15 cellular contexts compared by ENCODE assay signal in genomic region chr17:46163929-46164594, GRCh38. TPM values are rescaled to one million over a fixed set of nuclear protein-coding genes. Genes with fewer than 3 reads are reported as not detected.
DNase-seq lines count a peak whose midpoint lies in the region; ATAC-seq and TF ChIP-seq lines count a peak whose summit lies in the region.
"Had no signal": no experiment of that assay in that cellular context is flagged by ENCODE, and none has a peak within 500 bp of the region (broad histone marks: within the 10 kb centered on the region; RNA-seq: fewer than 3 reads in every experiment).

No MANE protein-coding gene starts in this region.

- TF ChIP-seq POLR2A in thyroid gland (IDR thresholded peaks at IDR 0.05), result no peak

- ATAC-seq in activated naive CD4-positive, alpha-beta T cell treated with anti-CD3 and anti-CD28 coated beads, Interleukin-2, amount 50 U/mL, for 72 hours, result peak; percentile 45 to 49
- ATAC-seq: activated CD8-positive, alpha-beta memory T cell treated with anti-CD3 and anti-CD28 coated beads, Interleukin-2, amount 10 ng/mL, durations not matched to agents 7 days and 5 days had no signal

- H3K4me1 ChIP-seq in thyroid gland, result peaks cover 58 to 67% of the 10 kb centered on the region in 2 donors

- no peak for TF ChIP-seq CTCF in thyroid gland (IDR thresholded peaks at IDR 0.05)

- no peaks in the 10 kb centered on the region for H3K27me3 ChIP-seq in thyroid gland
- H3K27me3 ChIP-seq: adrenal gland, MG63, right atrium auricular region had no signal

- H3K4me1 Mint-ChIP-seq in activated naive CD8-positive, alpha-beta T cell (ENCODE audit: low read depth), result peaks cover 90% of the 10 kb centered on the region
- H3K4me1 Mint-ChIP-seq in immature natural killer cell, result peaks cover 78 to 85% of the 10 kb centered on the region in 2 donors

- 38 to 39% methylated on average over 4 of the region's 4 CpGs for WGBS in thyroid gland, 2 donors

- H3K4me3 Mint-ChIP-seq in activated naive CD8-positive, alpha-beta T cell, result peak overlapping the region; percentile 22
- peak overlapping the region in 3 of 5 donors; percentile 7 to 24 (median 11) for H3K4me3 Mint-ChIP-seq in immature natural killer cell
- H3K4me3 Mint-ChIP-seq: activated CD8-positive, alpha-beta memory T cell treated with anti-CD3 and anti-CD28 coated beads, Interleukin-2, amount 10 ng/mL, durations not matched to agents 7 days and 5 days had no signal

- no peaks in the 10 kb centered on the region for H3K36me3 ChIP-seq in thyroid gland
- H3K36me3 ChIP-seq: adrenal gland, right atrium auricular region had no signal

- H3K36me3 Mint-ChIP-seq in activated naive CD4-positive, alpha-beta T cell treated with anti-CD3 and anti-CD28 coated beads, Interleukin-2, amount 50 U/mL, for 72 hours, result peaks cover 0 to 6% of the 10 kb centered on the region in 2 donors
- peaks cover 5% of the 10 kb centered on the region for H3K36me3 Mint-ChIP-seq in activated naive CD8-positive, alpha-beta T cell
- H3K36me3 Mint-ChIP-seq in immature natural killer cell, result peaks cover 0 to 4% (median 4%) of the 10 kb centered on the region in 3 donors

- H3K9me3 Mint-ChIP-seq in activated naive CD4-positive, alpha-beta T cell treated with anti-CD3 and anti-CD28 coated beads, Interleukin-2, amount 50 U/mL, for 72 hours, result no peaks in the 10 kb centered on the region
- H3K9me3 Mint-ChIP-seq in activated naive CD8-positive, alpha-beta T cell (ENCODE audit: low read depth), result no peaks in the 10 kb centered on the region
- no peaks in the 10 kb centered on the region for H3K9me3 Mint-ChIP-seq in immature natural killer cell

- intact Hi-C loops in thyroid gland (cut with DNase I), result no loop called here

- peak overlapping the region in 1 of 2 donors; percentile 31 for H3K27ac Mint-ChIP-seq in activated naive CD4-positive, alpha-beta T cell treated with anti-CD3 and anti-CD28 coated beads, Interleukin-2, amount 50 U/mL, for 72 hours
- peak overlapping the region; percentile 83 for H3K27ac Mint-ChIP-seq in activated naive CD8-positive, alpha-beta T cell
- peak overlapping the region; percentile 1 to 52 (median 26) for H3K27ac Mint-ChIP-seq in immature natural killer cell
- H3K27ac Mint-ChIP-seq: activated CD8-positive, alpha-beta memory T cell treated with anti-CD3 and anti-CD28 coated beads, Interleukin-2, amount 10 ng/mL, durations not matched to agents 7 days and 5 days had no signal

- H3K4me3 ChIP-seq in thyroid gland (replicated peaks in 1 of 3), result no peak overlapping the region
- H3K4me3 ChIP-seq: adrenal gland, MG63, right atrium auricular region had no signal

- H3K9me3 ChIP-seq in thyroid gland, result no peaks in the 10 kb centered on the region
- H3K9me3 ChIP-seq: adrenal gland, MG63, right atrium auricular region had no signal

- H3K27ac ChIP-seq in thyroid gland, result peak overlapping the region in 2 of 3 donors; percentile 8 to 11

- DNase-seq in activated naive CD4-positive, alpha-beta T cell treated with anti-CD3 and anti-CD28 coated beads, Interleukin-2, amount 50 U/mL, for 72 hours (ENCODE audit: low spot score in 2 of 2), result no peak
- no peak for DNase-seq in activated naive CD4-positive, alpha-beta T cell treated with anti-CD3 and anti-CD28 coated beads, Interleukin-2, amount 50 U/mL, for 16 hours
- DNase-seq in immature natural killer cell, result no peak
- DNase-seq in thyroid gland, result no peak
- no peak for DNase-seq in anterior cingulate cortex (lab: John Stamatoyannopoulos, UW)
- no peak for DNase-seq in NCI-H345 (lab: John Stamatoyannopoulos, UW)
- DNase-seq in HPDE6-E6E7 (ENCODE audit: extremely low spot score), result no peak
- DNase-seq: activated CD8-positive, alpha-beta memory T cell treated with anti-CD3 and anti-CD28 coated beads, Interleukin-2, amount 10 ng/mL, durations not matched to agents 7 days and 5 days; hypothalamus; MG63; NCI-H2029 treated with DMSO at 0.1 percent for 48 hours; NCI-H69 had no signal

- H3K27me3 Mint-ChIP-seq in activated naive CD8-positive, alpha-beta T cell, result no peaks in the 10 kb centered on the region
- H3K27me3 Mint-ChIP-seq in immature natural killer cell (ENCODE audit: low read depth in 3 of 3), result peaks cover 0 to 2% (median 2%) of the 10 kb centered on the region in 3 donors
- H3K27me3 Mint-ChIP-seq: activated CD8-positive, alpha-beta memory T cell treated with anti-CD3 and anti-CD28 coated beads, Interleukin-2, amount 10 ng/mL, durations not matched to agents 7 days and 5 days had no signal

RNA-seq across cellular contexts. Expression of gene KANSL1, which starts 29.2 kb away (rescaled TPM):
- 10 to 100 TPM; 74.7 to 87.3 TPM for total RNA-seq in activated naive CD4-positive, alpha-beta T cell treated with anti-CD3 and anti-CD28 coated beads, Interleukin-2, amount 50 U/mL, for 72 hours
- 10 to 100 TPM in 1 of 3 donors, 1 to 10 TPM in 2; 3.3 to 21.9 (median 8.6) TPM for polyA plus RNA-seq in immature natural killer cell
- total RNA-seq in thyroid gland, result 100 to 1,000 TPM in 3 of 4 donors, 10 to 100 TPM in 1; 90.7 to 209 (median 124) TPM
